1 cellular context compared by ENCODE assay signal in the genomic region with DNA sequence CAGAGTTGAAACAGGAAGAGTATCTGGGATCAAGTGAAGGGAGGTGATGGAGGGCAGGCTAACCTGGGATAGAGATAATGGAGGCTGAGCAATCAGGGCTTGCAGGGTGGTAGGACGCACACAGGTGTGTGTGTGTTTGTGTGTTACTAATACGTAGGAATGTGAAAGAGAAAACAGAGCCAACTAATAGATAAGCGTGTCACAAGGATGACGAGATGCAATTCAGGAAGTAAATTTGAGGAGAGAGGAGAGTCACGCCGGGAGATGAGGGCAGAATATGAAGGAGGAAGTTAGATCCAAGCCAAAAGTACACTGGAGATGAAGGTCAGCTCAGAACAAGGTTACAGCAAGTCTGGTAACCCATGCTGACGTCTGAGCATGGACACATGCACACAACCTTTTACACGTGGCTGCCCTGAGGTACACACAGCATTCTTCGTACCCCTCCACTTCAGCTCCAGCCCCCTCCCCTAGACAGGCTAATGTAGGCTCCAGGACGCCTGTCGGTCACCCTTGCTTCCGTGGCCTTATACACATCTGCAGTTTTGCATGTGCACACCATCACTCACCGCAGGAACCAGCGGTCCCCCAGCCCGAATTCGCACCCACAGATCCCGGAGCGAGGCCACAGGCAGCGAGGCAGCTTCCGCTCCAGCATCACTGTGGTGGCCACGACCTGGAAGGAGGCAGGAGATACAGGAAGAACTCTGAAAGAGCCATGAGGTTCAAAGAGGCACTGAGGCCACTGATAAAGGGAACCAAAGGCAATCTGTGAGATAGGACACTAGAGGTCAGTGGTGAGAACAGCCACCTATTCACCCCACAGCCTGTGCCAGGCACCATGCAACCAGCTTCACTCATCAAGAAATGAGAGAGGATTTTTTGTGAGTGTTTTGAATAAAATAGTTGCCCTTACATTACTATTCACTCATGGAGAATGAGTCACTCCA.
TF ChIP-seq lines count a peak whose summit lies in the region.

No MANE protein-coding gene starts in this region.

TF ChIP-seq in HCT116, 20 proteins besides CTCF, POLR2A, EP300 and RAD21 (continued from another document):
- TF ChIP-seq, protein P1, sequence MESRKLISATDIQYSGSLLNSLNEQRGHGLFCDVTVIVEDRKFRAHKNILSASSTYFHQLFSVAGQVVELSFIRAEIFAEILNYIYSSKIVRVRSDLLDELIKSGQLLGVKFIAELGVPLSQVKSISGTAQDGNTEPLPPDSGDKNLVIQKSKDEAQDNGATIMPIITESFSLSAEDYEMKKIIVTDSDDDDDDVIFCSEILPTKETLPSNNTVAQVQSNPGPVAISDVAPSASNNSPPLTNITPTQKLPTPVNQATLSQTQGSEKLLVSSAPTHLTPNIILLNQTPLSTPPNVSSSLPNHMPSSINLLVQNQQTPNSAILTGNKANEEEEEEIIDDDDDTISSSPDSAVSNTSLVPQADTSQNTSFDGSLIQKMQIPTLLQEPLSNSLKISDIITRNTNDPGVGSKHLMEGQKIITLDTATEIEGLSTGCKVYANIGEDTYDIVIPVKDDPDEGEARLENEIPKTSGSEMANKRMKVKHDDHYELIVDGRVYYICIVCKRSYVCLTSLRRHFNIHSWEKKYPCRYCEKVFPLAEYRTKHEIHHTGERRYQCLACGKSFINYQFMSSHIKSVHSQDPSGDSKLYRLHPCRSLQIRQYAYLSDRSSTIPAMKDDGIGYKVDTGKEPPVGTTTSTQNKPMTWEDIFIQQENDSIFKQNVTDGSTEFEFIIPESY (IDR thresholded peaks at IDR 0.05; ENCODE audit: extremely low read depth, insufficient replicate concordance, low read length): no peak
- TF ChIP-seq JUND (IDR thresholded peaks at IDR 0.05): no peak
TF ChIP-seq in HCT116: peak in this region for 0.
